ENCODE assay signal across 8 cellular contexts in the genomic region with DNA sequence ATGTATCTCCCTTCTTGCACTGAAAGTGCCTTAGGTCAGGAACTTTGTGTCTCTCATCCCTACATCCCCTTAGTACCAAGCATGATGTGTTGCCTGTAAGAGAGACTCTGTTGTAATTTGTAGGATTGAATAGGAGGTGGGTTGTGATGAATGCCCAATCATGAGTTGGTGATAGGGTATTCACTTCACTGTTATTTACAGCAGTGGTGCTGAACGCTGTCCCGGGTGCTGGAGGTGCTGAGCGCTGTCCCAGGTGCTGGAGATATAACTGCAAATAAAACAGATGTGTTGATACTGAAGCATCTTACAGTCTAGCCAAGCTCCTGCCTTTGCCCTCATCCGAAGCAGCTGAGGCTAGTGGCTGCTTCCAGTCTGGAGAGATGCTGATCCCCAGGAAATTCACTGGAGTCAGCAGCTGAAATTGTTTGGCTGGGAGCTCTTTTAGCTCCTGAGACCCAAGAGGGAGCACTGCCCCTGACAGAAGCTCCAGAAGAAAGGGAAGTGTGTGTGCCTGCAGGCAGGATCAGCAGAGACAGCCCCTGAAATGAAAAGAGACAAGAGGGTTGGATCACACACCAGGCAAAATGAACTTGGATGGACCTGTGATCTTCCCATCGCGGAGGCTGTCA.
A peak's percentile ranks its signal among the peaks of the same experiment; 100 is the strongest.
DNase-seq lines count a peak whose midpoint lies in the region; ATAC-seq and TF ChIP-seq lines count a peak whose summit lies in the region.

No MANE protein-coding gene starts in this region.

- H4K20me1 ChIP-seq in OCI-LY7 (ENCODE audit: insufficient read depth, low read length), result no peaks in the 10 kb centered on the region

- no peaks in the 10 kb centered on the region for H3K4me1 Mint-ChIP-seq in activated CD4-positive, alpha-beta T cell treated with anti-CD3 and anti-CD28 coated beads, Interleukin-2, amount 10 ng/mL, durations not matched to agents 24 days and 14 days

- H3K36me3 ChIP-seq in OCI-LY7 (ENCODE audit: insufficient read depth, low read length) (no peaks in the 10 kb centered on the region), spleen (no peaks in the 10 kb centered on the region)

- H3K4me2 ChIP-seq in OCI-LY7 (ENCODE audit: low read length), result no peak overlapping the region

- H2AFZ ChIP-seq in OCI-LY7 (ENCODE audit: low read length), result no peak overlapping the region

- no peak for TF ChIP-seq CTCF in OCI-LY7 (conservative IDR thresholded peaks at IDR 0.05; ENCODE audit: low read length)
- no peak for TF ChIP-seq CTCF in epithelial cell of esophagus (IDR thresholded peaks at IDR 0.05; ENCODE audit: insufficient read depth, low read depth, low read length, missing control alignments)
- TF ChIP-seq CTCF in spleen (IDR thresholded peaks at IDR 0.05 in 8 of 11, conservative IDR thresholded peaks at IDR 0.05 in 3 of 11), result no peak

- no peak overlapping the region for H3K4me3 Mint-ChIP-seq in activated CD4-positive, alpha-beta T cell treated with anti-CD3 and anti-CD28 coated beads, Interleukin-2, amount 10 ng/mL, durations not matched to agents 24 days and 14 days

- POLR2A ChIA-PET in OCI-LY7 (lab: Charles Lee), result no interaction called here

- H3K27ac Mint-ChIP-seq in activated CD4-positive, alpha-beta T cell treated with anti-CD3 and anti-CD28 coated beads, Interleukin-2, amount 10 ng/mL, durations not matched to agents 24 days and 14 days, result no peak overlapping the region

- no peaks in the 10 kb centered on the region for H3K9me3 ChIP-seq in OCI-LY7 (ENCODE audit: low read length)
- peaks cover 0 to 33% (median 2%) of the 10 kb centered on the region in 8 donors for H3K9me3 ChIP-seq in spleen

- no peak for TF ChIP-seq POLR2A in spleen (IDR thresholded peaks at IDR 0.05)

- DNase-seq in activated CD4-positive, alpha-beta T cell treated with anti-CD3 and anti-CD28 coated beads, Interleukin-2, amount 10 ng/mL, durations not matched to agents 24 days and 14 days, result peak; percentile 74
- DNase-seq in activated CD4-positive, alpha-beta T cell treated with anti-CD3 and anti-CD28 coated beads for 4 hours, result no peak
- DNase-seq in OCI-LY7 (ENCODE audit: low spot score), result peak; percentile 11
- DNase-seq in epithelial cell of esophagus (ENCODE audit: low read depth), result peak; percentile 64
- peak; percentile 1 to 4 for DNase-seq in stimulated activated CD4-positive, alpha-beta T cell treated with anti-CD3 and anti-CD28 coated beads, Interleukin-4, amount 100 ng/mL, for 48 hours (ENCODE audit: low read depth in 2 of 2)
- no peak for DNase-seq in middle frontal gyrus (ENCODE audit: extremely low spot score, low spot score)
- DNase-seq in spleen, result no peak

- peaks cover 9% of the 10 kb centered on the region for H3K9me3 Mint-ChIP-seq in activated CD4-positive, alpha-beta T cell treated with anti-CD3 and anti-CD28 coated beads, Interleukin-2, amount 10 ng/mL, durations not matched to agents 24 days and 14 days

- H3K36me3 Mint-ChIP-seq in activated CD4-positive, alpha-beta T cell treated with anti-CD3 and anti-CD28 coated beads, Interleukin-2, amount 10 ng/mL, durations not matched to agents 24 days and 14 days (ENCODE audit: low read depth), result no peaks in the 10 kb centered on the region

- H3K27ac ChIP-seq in OCI-LY7 (ENCODE audit: low read depth, low read length, poor library complexity, severe bottlenecking), result no peak overlapping the region
- H3K27ac ChIP-seq in spleen, result no peak overlapping the region

- H3K4me3 ChIP-seq in OCI-LY7 (ENCODE audit: low read depth, low read length, poor library complexity, severe bottlenecking), result no peak overlapping the region
- no peak overlapping the region for H3K4me3 ChIP-seq in epithelial cell of esophagus (ENCODE audit: low read length)
- H3K4me3 ChIP-seq in spleen, result no peak overlapping the region

- no peaks in the 10 kb centered on the region for H3K27me3 Mint-ChIP-seq in activated CD4-positive, alpha-beta T cell treated with anti-CD3 and anti-CD28 coated beads, Interleukin-2, amount 10 ng/mL, durations not matched to agents 24 days and 14 days

- no peak for ATAC-seq in HG03439 (IDR thresholded peaks at IDR 0.05; ENCODE audit: unreplicated experiment)

- intact Hi-C loops in activated CD4-positive, alpha-beta T cell treated with anti-CD3 and anti-CD28 coated beads, Interleukin-2, amount 10 ng/mL, durations not matched to agents 24 days and 14 days (cut with micrococcal nuclease), result no loop called here
- intact Hi-C loops in OCI-LY7 (cut with micrococcal nuclease; ENCODE audit: unreplicated experiment), result no loop called here
- intact Hi-C loops in spleen (cut with DNase I; ENCODE audit: low total_unique reads), result no loop called here

- BruUV-seq in OCI-LY7 (replicated peaks; lab: Mats Ljungman, UMichigan), result no TSS peak

- H3K27me3 ChIP-seq in spleen (replicated peaks in 1 of 7), result no peaks in the 10 kb centered on the region

- no peaks in the 10 kb centered on the region for H3K9me2 ChIP-seq in OCI-LY7 (ENCODE audit: insufficient read depth, low read length)

- no peaks in the 10 kb centered on the region for H3K4me1 ChIP-seq in OCI-LY7 (ENCODE audit: insufficient read depth, low read length, poor library complexity, severe bottlenecking)
- H3K4me1 ChIP-seq in spleen, result no peaks in the 10 kb centered on the region

- H3K79me2 ChIP-seq in OCI-LY7 (ENCODE audit: insufficient read depth, low read depth, low read length), result no peaks in the 10 kb centered on the region

- 24 to 40% (median 37%) methylated on average over 6 of the region's 6 CpGs for WGBS in spleen, 5 donors

- CTCF ChIA-PET in OCI-LY7 (lab: Charles Lee; ENCODE audit: unreplicated experiment), result no interaction called here

Comparison
In these comparisons a context has a peak if more than half of its experiments do, and no peak if none do; other contexts are left out.
1. DNase-seq: peak in activated CD4-positive, alpha-beta T cell treated with anti-CD3 and anti-CD28 coated beads, Interleukin-2, amount 10 ng/mL, durations not matched to agents 24 days and 14 days (single experiment), OCI-LY7 (single experiment), epithelial cell of esophagus (single experiment) and stimulated activated CD4-positive, alpha-beta T cell treated with anti-CD3 and anti-CD28 coated beads, Interleukin-4, amount 100 ng/mL, for 48 hours (2 of 2); none in activated CD4-positive, alpha-beta T cell treated with anti-CD3 and anti-CD28 coated beads for 4 hours (0 of 2), middle frontal gyrus (single experiment) and spleen (single experiment).